In genomic region chr2:120470717-120471060, GRCh38 we compare ENCODE assay signal across 10 cellular contexts.
DNase-seq lines count a peak whose midpoint lies in the region; ATAC-seq, FAIRE-seq and TF ChIP-seq lines count a peak whose summit lies in the region.
"Had no signal": no experiment of that assay in that cellular context is flagged by ENCODE, and none has a peak within 500 bp of the region (broad histone marks: within the 10 kb centered on the region; RNA-seq: fewer than 3 reads in every experiment).

No MANE protein-coding gene starts in this region.

- H3K27ac ChIP-seq in AG04450 (ENCODE audit: low read depth, low read length) (peak overlapping the region; percentile 96), body of pancreas (peak overlapping the region; percentile 83 to 91 (median 85)), keratinocyte (ENCODE audit: control insufficient read depth, insufficient read depth, low read length) (peak overlapping the region; percentile 79), colonic mucosa (no peak overlapping the region)

- no peaks in the 10 kb centered on the region for H3K27me3 ChIP-seq in AG04450 (ENCODE audit: control insufficient read depth, insufficient read depth, low read length)
- no peaks in the 10 kb centered on the region for H3K27me3 ChIP-seq in body of pancreas
- no peaks in the 10 kb centered on the region for H3K27me3 ChIP-seq in keratinocyte (ENCODE audit: control insufficient read depth, extremely low read depth, insufficient read depth, low read length)
- H3K27me3 ChIP-seq in skeletal muscle satellite cell (ENCODE audit: control insufficient read depth, insufficient read depth, low read length), result no peaks in the 10 kb centered on the region
- no peaks in the 10 kb centered on the region for H3K27me3 ChIP-seq in colonic mucosa

- H3K4me2 ChIP-seq in keratinocyte (ENCODE audit: control insufficient read depth, extremely low read depth, insufficient read depth, low read depth, low read length) (peak overlapping the region; percentile 37), skeletal muscle satellite cell (ENCODE audit: low read length) (peak overlapping the region; percentile 53)

- TF ChIP-seq CTCF in AG04450 (IDR thresholded peaks at IDR 0.05; ENCODE audit: low read depth, low read length) (no peak), body of pancreas (IDR thresholded peaks at IDR 0.05) (no peak), keratinocyte (optimal IDR thresholded peaks at IDR 0.05 in 1 of 3, IDR thresholded peaks at IDR 0.05 in 1 of 3, conservative IDR thresholded peaks at IDR 0.05 in 1 of 3; ENCODE audit: extremely low read depth in 1 of 3, insufficient read depth in 2 of 3, low read length in 3 of 3) (no peak), colonic mucosa (IDR thresholded peaks at IDR 0.05) (no peak)

- H3K36me3 ChIP-seq in body of pancreas (replicated peaks in 1 of 2; ENCODE audit: insufficient read depth in 1 of 2, low read depth in 2 of 2) (no peaks in the 10 kb centered on the region), keratinocyte (ENCODE audit: control insufficient read depth in 2 of 2, extremely low read depth in 1 of 2, insufficient read depth in 2 of 2, low read length in 2 of 2) (no peaks in the 10 kb centered on the region), skeletal muscle satellite cell (ENCODE audit: insufficient read depth, low read length) (no peaks in the 10 kb centered on the region), colonic mucosa (no peaks in the 10 kb centered on the region)

- peak overlapping the region; percentile 56 for H3K9ac ChIP-seq in keratinocyte (ENCODE audit: control insufficient read depth, extremely low read depth, insufficient read depth, low read length)
- peak overlapping the region; percentile 69 for H3K9ac ChIP-seq in skeletal muscle satellite cell (ENCODE audit: low read depth, low read length)
- no peak overlapping the region for H3K9ac ChIP-seq in colonic mucosa (ENCODE audit: low read depth in 2 of 2, low read length in 2 of 2)

- H4K20me1 ChIP-seq in keratinocyte (ENCODE audit: control insufficient read depth, extremely low read depth, insufficient read depth, low read length), result no peaks in the 10 kb centered on the region

- H3K9me3 ChIP-seq in AG04450 (ENCODE audit: control insufficient read depth, insufficient read depth, low read length) (peaks cover 14% of the 10 kb centered on the region; the same call in 1 of the 2 replicates), body of pancreas (no peaks in the 10 kb centered on the region), keratinocyte (ENCODE audit: control insufficient read depth, low read depth, low read length) (peaks cover 8% of the 10 kb centered on the region), skeletal muscle satellite cell (replicated peaks; ENCODE audit: low read length) (peaks cover 8% of the 10 kb centered on the region), colonic mucosa (no peaks in the 10 kb centered on the region)

- H3K9me1 ChIP-seq in keratinocyte (ENCODE audit: control insufficient read depth, extremely low read depth, insufficient read depth, low read length), result no peaks in the 10 kb centered on the region

- no peak for DNase-seq in AG04450 (ENCODE audit: low read depth, low spot score)
- peak in 3 of 4 donors; percentile 32 to 61 (median 39) for DNase-seq in body of pancreas
- no peak for DNase-seq in keratinocyte (ENCODE audit: low read depth, low spot score)
- DNase-seq in colonic mucosa, result no peak
- DNase-seq in activated CD4-positive, CD25-positive, alpha-beta regulatory T cell treated with anti-CD3 and anti-CD28 coated beads, Interleukin-2, amount 50 U/mL, for 72 hours, result no peak
- no peak for DNase-seq in NCI-H2081 treated with DMSO at 0.1 percent for 48 hours (lab: John Stamatoyannopoulos, UW)
- DNase-seq in DMS 273 (lab: John Stamatoyannopoulos, UW; ENCODE audit: unreplicated experiment), result no peak
- DNase-seq: activated CD8-positive, alpha-beta T cell treated with anti-CD3 and anti-CD28 coated beads for 36 hours; H9 had no signal

- dilution Hi-C loops in keratinocyte (cut with MboI; ENCODE audit: extremely low pct_ligation_motif_present, low sequenced_read_pairs), result no loop called here

- 60 to 76% methylated on average over 3 of the region's 3 CpGs for WGBS in body of pancreas, 2 donors

- H3K4me1 ChIP-seq in body of pancreas, result peaks cover 72% of the 10 kb centered on the region
- peaks cover 40% of the 10 kb centered on the region for H3K4me1 ChIP-seq in keratinocyte (ENCODE audit: control insufficient read depth, extremely low read depth, insufficient read depth, low read length)
- H3K4me1 ChIP-seq in skeletal muscle satellite cell (ENCODE audit: control insufficient read depth, insufficient read depth, low read length), result peaks cover 35% of the 10 kb centered on the region
- H3K4me1 ChIP-seq in colonic mucosa, result no peaks in the 10 kb centered on the region

- intact Hi-C loops in body of pancreas (cut with DNase I) (no loop called here), colonic mucosa (cut with DNase I) (no loop called here)

- CTCF ChIA-PET in AG04450 (lab: Charles Lee), result interaction anchor here (0.6 kb wide), 1 partner anchor 76 kb away, joined by 3 read pairs; no protein-coding TSS in a partner anchor

- no peaks in the 10 kb centered on the region for H3K79me2 ChIP-seq in keratinocyte (ENCODE audit: control insufficient read depth, insufficient read depth, low read length)

- no peak for TF ChIP-seq POLR2A in body of pancreas (IDR thresholded peaks at IDR 0.05)

- FAIRE-seq in keratinocyte (lab: Jason Lieb, UNC), result peak; percentile 5

- POLR2A ChIA-PET in AG04450 (lab: Yijun Ruan, JAX), result no interaction called here

- no peak overlapping the region for H3K4me3 ChIP-seq in AG04450 (ENCODE audit: low read depth, low read length)
- no peak overlapping the region for H3K4me3 ChIP-seq in body of pancreas
- H3K4me3 ChIP-seq in keratinocyte (ENCODE audit: control insufficient read depth in 2 of 3, extremely low read depth in 1 of 3, insufficient read depth in 2 of 3, low read depth in 1 of 3, low read length in 3 of 3), result no peak overlapping the region
- no peak overlapping the region for H3K4me3 ChIP-seq in skeletal muscle satellite cell (ENCODE audit: low read length)
- no peak overlapping the region for H3K4me3 ChIP-seq in colonic mucosa

- no peak for ATAC-seq in body of pancreas
- ATAC-seq: activated CD8-positive, alpha-beta T cell treated with anti-CD3 and anti-CD28 coated beads for 36 hours had no signal

- no peak overlapping the region for H2AFZ ChIP-seq in keratinocyte (ENCODE audit: control insufficient read depth, low read length)

Comparison
In these comparisons a context has a peak if more than half of its experiments do, and no peak if none do; other contexts are left out.
1. DNase-seq: peak in body of pancreas (3 of 4); none in AG04450 (single experiment), keratinocyte (single experiment), colonic mucosa (single experiment), activated CD4-positive, CD25-positive, alpha-beta regulatory T cell treated with anti-CD3 and anti-CD28 coated beads, Interleukin-2, amount 50 U/mL, for 72 hours (single experiment), NCI-H2081 treated with DMSO at 0.1 percent for 48 hours (single experiment) and DMS 273 (single experiment).
2. H3K9ac ChIP-seq: peak in keratinocyte (single experiment) and skeletal muscle satellite cell (single experiment); none in colonic mucosa (0 of 2).